ENCODE assay signal across 1 cellular context in the genomic region with DNA sequence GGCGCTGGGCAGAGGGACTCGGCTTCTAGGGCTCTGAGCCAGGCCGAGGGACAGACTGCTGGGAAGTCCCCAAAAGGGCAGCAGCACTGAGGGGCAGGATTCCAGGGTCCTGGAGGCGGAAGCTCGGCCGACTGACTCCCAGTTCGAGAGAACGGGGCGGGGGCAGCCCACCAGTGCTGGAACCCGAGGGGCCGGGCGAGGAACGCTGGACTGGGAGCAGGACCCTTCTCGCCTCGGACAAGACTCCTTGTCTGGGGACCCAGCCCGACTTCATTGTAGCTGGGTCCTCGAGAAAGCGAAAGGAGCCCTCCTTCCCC.
TF ChIP-seq lines count a peak whose summit lies in the region.

No MANE protein-coding gene starts in this region.

TF ChIP-seq in HepG2, 621 proteins besides CTCF, POLR2A, EP300 and RAD21 (continued from another document and continues in another):
- TF ChIP-seq ZC3H13 (CRISPR knock-in tag; IDR thresholded peaks at IDR 0.05): no peak
- TF ChIP-seq ZFP1 (CRISPR knock-in tag; IDR thresholded peaks at IDR 0.05): 0 out of 2 replicates have a peak, but pooled peaks have one; percentile 9
- TF ChIP-seq ZNF850 (CRISPR knock-in tag; conservative IDR thresholded peaks at IDR 0.05): 0 out of 2 replicates have a peak, but pooled peaks have one; percentile 11
- TF ChIP-seq ZNF354B (CRISPR knock-in tag; IDR thresholded peaks at IDR 0.05): 0 out of 2 replicates have a peak, but pooled peaks have one; percentile 44
- TF ChIP-seq, protein P1, sequence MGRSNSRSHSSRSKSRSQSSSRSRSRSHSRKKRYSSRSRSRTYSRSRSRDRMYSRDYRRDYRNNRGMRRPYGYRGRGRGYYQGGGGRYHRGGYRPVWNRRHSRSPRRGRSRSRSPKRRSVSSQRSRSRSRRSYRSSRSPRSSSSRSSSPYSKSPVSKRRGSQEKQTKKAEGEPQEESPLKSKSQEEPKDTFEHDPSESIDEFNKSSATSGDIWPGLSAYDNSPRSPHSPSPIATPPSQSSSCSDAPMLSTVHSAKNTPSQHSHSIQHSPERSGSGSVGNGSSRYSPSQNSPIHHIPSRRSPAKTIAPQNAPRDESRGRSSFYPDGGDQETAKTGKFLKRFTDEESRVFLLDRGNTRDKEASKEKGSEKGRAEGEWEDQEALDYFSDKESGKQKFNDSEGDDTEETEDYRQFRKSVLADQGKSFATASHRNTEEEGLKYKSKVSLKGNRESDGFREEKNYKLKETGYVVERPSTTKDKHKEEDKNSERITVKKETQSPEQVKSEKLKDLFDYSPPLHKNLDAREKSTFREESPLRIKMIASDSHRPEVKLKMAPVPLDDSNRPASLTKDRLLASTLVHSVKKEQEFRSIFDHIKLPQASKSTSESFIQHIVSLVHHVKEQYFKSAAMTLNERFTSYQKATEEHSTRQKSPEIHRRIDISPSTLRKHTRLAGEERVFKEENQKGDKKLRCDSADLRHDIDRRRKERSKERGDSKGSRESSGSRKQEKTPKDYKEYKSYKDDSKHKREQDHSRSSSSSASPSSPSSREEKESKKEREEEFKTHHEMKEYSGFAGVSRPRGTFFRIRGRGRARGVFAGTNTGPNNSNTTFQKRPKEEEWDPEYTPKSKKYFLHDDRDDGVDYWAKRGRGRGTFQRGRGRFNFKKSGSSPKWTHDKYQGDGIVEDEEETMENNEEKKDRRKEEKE (IDR thresholded peaks at IDR 0.05): no peak
- TF ChIP-seq, protein P2, sequence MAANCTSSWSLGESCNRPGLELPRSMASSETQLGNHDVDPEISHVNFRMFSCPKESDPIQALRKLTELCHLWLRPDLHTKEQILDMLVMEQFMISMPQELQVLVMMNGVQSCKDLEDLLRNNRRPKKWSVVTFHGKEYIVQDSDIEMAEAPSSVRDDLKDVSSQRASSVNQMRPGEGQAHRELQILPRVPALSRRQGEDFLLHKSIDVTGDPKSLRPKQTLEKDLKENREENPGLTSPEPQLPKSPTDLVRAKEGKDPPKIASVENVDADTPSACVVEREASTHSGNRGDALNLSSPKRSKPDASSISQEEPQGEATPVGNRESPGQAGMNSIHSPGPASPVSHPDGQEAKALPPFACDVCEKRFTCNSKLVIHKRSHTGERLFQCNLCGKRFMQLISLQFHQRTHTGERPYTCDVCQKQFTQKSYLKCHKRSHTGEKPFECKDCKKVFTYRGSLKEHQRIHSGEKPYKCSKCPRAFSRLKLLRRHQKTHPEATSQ (CRISPR knock-in tag; IDR thresholded peaks at IDR 0.05; ENCODE audit: borderline replicate concordance): peak; percentile 7; the same call in 1 of the 2 replicates
- no peak for TF ChIP-seq ZSCAN12 (CRISPR knock-in tag; IDR thresholded peaks at IDR 0.05)
- TF ChIP-seq, protein P3, sequence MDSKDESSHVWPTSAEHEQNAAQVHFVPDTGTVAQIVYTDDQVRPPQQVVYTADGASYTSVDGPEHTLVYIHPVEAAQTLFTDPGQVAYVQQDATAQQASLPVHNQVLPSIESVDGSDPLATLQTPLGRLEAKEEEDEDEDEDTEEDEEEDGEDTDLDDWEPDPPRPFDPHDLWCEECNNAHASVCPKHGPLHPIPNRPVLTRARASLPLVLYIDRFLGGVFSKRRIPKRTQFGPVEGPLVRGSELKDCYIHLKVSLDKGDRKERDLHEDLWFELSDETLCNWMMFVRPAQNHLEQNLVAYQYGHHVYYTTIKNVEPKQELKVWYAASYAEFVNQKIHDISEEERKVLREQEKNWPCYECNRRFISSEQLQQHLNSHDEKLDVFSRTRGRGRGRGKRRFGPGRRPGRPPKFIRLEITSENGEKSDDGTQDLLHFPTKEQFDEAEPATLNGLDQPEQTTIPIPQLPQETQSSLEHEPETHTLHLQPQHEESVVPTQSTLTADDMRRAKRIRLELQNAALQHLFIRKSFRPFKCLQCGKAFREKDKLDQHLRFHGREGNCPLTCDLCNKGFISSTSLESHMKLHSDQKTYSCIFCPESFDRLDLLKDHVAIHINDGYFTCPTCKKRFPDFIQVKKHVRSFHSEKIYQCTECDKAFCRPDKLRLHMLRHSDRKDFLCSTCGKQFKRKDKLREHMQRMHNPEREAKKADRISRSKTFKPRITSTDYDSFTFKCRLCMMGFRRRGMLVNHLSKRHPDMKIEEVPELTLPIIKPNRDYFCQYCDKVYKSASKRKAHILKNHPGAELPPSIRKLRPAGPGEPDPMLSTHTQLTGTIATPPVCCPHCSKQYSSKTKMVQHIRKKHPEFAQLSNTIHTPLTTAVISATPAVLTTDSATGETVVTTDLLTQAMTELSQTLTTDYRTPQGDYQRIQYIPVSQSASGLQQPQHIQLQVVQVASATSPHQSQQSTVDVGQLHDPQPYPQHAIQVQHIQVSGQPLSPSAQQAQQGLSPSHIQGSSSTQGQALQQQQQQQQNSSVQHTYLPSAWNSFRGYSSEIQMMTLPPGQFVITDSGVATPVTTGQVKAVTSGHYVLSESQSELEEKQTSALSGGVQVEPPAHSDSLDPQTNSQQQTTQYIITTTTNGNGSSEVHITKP (CRISPR knock-in tag; IDR thresholded peaks at IDR 0.05; ENCODE audit: low read depth): no peak
- TF ChIP-seq, protein P4, sequence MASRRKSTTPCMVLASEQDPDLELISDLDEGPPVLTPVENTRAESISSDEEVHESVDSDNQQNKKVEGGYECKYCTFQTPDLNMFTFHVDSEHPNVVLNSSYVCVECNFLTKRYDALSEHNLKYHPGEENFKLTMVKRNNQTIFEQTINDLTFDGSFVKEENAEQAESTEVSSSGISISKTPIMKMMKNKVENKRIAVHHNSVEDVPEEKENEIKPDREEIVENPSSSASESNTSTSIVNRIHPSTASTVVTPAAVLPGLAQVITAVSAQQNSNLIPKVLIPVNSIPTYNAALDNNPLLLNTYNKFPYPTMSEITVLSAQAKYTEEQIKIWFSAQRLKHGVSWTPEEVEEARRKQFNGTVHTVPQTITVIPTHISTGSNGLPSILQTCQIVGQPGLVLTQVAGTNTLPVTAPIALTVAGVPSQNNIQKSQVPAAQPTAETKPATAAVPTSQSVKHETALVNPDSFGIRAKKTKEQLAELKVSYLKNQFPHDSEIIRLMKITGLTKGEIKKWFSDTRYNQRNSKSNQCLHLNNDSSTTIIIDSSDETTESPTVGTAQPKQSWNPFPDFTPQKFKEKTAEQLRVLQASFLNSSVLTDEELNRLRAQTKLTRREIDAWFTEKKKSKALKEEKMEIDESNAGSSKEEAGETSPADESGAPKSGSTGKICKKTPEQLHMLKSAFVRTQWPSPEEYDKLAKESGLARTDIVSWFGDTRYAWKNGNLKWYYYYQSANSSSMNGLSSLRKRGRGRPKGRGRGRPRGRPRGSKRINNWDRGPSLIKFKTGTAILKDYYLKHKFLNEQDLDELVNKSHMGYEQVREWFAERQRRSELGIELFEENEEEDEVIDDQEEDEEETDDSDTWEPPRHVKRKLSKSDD (CRISPR knock-in tag; IDR thresholded peaks at IDR 0.05; ENCODE audit: low read depth): no peak
- no peak for TF ChIP-seq FOXO1 (CRISPR knock-in tag; IDR thresholded peaks at IDR 0.05)
- TF ChIP-seq, protein P5, sequence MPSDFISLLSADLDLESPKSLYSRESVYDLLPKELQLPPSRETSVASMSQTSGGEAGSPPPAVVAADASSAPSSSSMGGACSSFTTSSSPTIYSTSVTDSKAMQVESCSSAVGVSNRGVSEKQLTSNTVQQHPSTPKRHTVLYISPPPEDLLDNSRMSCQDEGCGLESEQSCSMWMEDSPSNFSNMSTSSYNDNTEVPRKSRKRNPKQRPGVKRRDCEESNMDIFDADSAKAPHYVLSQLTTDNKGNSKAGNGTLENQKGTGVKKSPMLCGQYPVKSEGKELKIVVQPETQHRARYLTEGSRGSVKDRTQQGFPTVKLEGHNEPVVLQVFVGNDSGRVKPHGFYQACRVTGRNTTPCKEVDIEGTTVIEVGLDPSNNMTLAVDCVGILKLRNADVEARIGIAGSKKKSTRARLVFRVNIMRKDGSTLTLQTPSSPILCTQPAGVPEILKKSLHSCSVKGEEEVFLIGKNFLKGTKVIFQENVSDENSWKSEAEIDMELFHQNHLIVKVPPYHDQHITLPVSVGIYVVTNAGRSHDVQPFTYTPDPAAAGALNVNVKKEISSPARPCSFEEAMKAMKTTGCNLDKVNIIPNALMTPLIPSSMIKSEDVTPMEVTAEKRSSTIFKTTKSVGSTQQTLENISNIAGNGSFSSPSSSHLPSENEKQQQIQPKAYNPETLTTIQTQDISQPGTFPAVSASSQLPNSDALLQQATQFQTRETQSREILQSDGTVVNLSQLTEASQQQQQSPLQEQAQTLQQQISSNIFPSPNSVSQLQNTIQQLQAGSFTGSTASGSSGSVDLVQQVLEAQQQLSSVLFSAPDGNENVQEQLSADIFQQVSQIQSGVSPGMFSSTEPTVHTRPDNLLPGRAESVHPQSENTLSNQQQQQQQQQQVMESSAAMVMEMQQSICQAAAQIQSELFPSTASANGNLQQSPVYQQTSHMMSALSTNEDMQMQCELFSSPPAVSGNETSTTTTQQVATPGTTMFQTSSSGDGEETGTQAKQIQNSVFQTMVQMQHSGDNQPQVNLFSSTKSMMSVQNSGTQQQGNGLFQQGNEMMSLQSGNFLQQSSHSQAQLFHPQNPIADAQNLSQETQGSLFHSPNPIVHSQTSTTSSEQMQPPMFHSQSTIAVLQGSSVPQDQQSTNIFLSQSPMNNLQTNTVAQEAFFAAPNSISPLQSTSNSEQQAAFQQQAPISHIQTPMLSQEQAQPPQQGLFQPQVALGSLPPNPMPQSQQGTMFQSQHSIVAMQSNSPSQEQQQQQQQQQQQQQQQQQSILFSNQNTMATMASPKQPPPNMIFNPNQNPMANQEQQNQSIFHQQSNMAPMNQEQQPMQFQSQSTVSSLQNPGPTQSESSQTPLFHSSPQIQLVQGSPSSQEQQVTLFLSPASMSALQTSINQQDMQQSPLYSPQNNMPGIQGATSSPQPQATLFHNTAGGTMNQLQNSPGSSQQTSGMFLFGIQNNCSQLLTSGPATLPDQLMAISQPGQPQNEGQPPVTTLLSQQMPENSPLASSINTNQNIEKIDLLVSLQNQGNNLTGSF (CRISPR knock-in tag; IDR thresholded peaks at IDR 0.05): no peak
- TF ChIP-seq, protein P6, sequence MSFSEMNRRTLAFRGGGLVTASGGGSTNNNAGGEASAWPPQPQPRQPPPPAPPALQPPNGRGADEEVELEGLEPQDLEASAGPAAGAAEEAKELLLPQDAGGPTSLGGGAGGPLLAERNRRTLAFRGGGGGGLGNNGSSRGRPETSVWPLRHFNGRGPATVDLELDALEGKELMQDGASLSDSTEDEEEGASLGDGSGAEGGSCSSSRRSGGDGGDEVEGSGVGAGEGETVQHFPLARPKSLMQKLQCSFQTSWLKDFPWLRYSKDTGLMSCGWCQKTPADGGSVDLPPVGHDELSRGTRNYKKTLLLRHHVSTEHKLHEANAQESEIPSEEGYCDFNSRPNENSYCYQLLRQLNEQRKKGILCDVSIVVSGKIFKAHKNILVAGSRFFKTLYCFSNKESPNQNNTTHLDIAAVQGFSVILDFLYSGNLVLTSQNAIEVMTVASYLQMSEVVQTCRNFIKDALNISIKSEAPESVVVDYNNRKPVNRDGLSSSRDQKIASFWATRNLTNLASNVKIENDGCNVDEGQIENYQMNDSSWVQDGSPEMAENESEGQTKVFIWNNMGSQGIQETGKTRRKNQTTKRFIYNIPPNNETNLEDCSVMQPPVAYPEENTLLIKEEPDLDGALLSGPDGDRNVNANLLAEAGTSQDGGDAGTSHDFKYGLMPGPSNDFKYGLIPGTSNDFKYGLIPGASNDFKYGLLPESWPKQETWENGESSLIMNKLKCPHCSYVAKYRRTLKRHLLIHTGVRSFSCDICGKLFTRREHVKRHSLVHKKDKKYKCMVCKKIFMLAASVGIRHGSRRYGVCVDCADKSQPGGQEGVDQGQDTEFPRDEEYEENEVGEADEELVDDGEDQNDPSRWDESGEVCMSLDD (CRISPR knock-in tag; IDR thresholded peaks at IDR 0.05; ENCODE audit: borderline replicate concordance): no peak
- TF ChIP-seq, protein P7, sequence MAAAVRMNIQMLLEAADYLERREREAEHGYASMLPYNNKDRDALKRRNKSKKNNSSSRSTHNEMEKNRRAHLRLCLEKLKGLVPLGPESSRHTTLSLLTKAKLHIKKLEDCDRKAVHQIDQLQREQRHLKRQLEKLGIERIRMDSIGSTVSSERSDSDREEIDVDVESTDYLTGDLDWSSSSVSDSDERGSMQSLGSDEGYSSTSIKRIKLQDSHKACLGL (CRISPR knock-in tag; IDR thresholded peaks at IDR 0.05): 0 out of 2 replicates have a peak, but pooled peaks have one; percentile 28
- TF ChIP-seq HES4 (CRISPR knock-in tag; IDR thresholded peaks at IDR 0.05; ENCODE audit: borderline replicate concordance): no peak
- TF ChIP-seq DPF2 (CRISPR knock-in tag; IDR thresholded peaks at IDR 0.05; ENCODE audit: borderline replicate concordance, low read depth): no peak
- TF ChIP-seq CCAR2 (optimal IDR thresholded peaks at IDR 0.05; ENCODE audit: low read depth, low read length): no peak
- no peak for TF ChIP-seq KLF15 (CRISPR knock-in tag; IDR thresholded peaks at IDR 0.05; ENCODE audit: borderline replicate concordance)
- 0 out of 2 replicates have a peak, but pooled peaks have one; percentile 7 for TF ChIP-seq ZNF224 (CRISPR knock-in tag; IDR thresholded peaks at IDR 0.05)
- no peak for TF ChIP-seq ZNF558 (CRISPR knock-in tag; IDR thresholded peaks at IDR 0.05; ENCODE audit: borderline replicate concordance)
- TF ChIP-seq, protein P8, sequence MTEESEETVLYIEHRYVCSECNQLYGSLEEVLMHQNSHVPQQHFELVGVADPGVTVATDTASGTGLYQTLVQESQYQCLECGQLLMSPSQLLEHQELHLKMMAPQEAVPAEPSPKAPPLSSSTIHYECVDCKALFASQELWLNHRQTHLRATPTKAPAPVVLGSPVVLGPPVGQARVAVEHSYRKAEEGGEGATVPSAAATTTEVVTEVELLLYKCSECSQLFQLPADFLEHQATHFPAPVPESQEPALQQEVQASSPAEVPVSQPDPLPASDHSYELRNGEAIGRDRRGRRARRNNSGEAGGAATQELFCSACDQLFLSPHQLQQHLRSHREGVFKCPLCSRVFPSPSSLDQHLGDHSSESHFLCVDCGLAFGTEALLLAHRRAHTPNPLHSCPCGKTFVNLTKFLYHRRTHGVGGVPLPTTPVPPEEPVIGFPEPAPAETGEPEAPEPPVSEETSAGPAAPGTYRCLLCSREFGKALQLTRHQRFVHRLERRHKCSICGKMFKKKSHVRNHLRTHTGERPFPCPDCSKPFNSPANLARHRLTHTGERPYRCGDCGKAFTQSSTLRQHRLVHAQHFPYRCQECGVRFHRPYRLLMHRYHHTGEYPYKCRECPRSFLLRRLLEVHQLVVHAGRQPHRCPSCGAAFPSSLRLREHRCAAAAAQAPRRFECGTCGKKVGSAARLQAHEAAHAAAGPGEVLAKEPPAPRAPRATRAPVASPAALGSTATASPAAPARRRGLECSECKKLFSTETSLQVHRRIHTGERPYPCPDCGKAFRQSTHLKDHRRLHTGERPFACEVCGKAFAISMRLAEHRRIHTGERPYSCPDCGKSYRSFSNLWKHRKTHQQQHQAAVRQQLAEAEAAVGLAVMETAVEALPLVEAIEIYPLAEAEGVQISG (CRISPR knock-in tag; IDR thresholded peaks at IDR 0.05): no peak
- TF ChIP-seq ONECUT2 (CRISPR knock-in tag; IDR thresholded peaks at IDR 0.05): no peak
- TF ChIP-seq, protein P9, sequence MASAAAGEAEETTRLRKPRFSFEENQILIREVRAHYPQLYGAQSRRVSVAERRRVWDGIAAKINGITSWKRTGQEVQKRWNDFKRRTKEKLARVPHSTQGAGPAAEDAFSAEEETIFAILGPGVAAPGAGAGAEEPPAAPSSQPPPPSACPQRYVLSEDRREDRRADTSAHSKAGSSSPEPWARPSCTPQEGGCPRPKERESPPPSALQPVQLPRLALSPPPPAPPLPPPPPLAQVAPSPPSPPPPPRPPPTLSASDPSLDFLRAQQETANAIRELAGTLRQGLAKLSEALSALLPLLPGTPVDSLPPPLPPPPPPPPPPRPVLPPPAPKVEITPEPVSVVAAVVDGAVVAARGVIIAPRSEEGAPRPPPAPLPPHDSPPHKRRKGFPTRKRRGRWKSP (CRISPR knock-in tag; IDR thresholded peaks at IDR 0.05): no peak; the same call in 1 of the 2 replicates
- TF ChIP-seq YEATS4 (CRISPR knock-in tag; IDR thresholded peaks at IDR 0.05; ENCODE audit: borderline replicate concordance): no peak; the same call in 1 of the 2 replicates
- TF ChIP-seq ATF7-NPFF (CRISPR knock-in tag; IDR thresholded peaks at IDR 0.05; ENCODE audit: low read depth): no peak
- TF ChIP-seq XRCC5 (optimal IDR thresholded peaks at IDR 0.05; ENCODE audit: low read length): no peak
- TF ChIP-seq RNF2 (conservative IDR thresholded peaks at IDR 0.05; ENCODE audit: low read depth): no peak
- TF ChIP-seq ZNF337 (CRISPR knock-in tag; IDR thresholded peaks at IDR 0.05; ENCODE audit: borderline replicate concordance, low read depth): no peak
- no peak; the same call in 1 of the 2 replicates for TF ChIP-seq ZNF333 (CRISPR knock-in tag; IDR thresholded peaks at IDR 0.05; ENCODE audit: borderline replicate concordance)
